ENCODE assay signal across 21 cellular contexts in genomic region chr11:116648229-116649174, GRCh38.
"Had no signal": no experiment of that assay in that cellular context is flagged by ENCODE, and none has a peak within 500 bp of the region (broad histone marks: within the 10 kb centered on the region; RNA-seq: fewer than 3 reads in every experiment).

No MANE protein-coding gene starts in this region.

- H3K4me1 ChIP-seq: body of pancreas, parathyroid adenoma, right lobe of liver, testis, uterus had no signal

- H3K27ac ChIP-seq: body of pancreas, cardiac muscle cell, parathyroid adenoma, right lobe of liver, skin epidermis, testis, uterus had no signal

- H3K27me3 ChIP-seq: body of pancreas, cardiac muscle cell, right lobe of liver, testis, uterus had no signal

- H3K36me3 ChIP-seq: cardiac muscle cell, right lobe of liver, uterus had no signal

- H3K9ac ChIP-seq: parathyroid adenoma had no signal

- DNase-seq: activated CD4-positive, alpha-beta T cell treated with anti-CD3 and anti-CD28 coated beads for 4 hours; activated CD4-positive, alpha-beta T cell treated with anti-CD3 and anti-CD28 coated beads, Interleukin-2, amount 50 U/mL, for 48 hours; activated CD4-positive, CD25-positive, alpha-beta regulatory T cell; activated effector memory CD4-positive, alpha-beta T cell treated with anti-CD3 and anti-CD28 coated beads, Interleukin-2, amount 50 U/mL, for 16 hours; activated naive CD4-positive, alpha-beta T cell treated with anti-CD3 and anti-CD28 coated beads, Interleukin-2, amount 10 ng/mL, durations not matched to agents 7 days and 5 days; activated T-cell treated with anti-CD3 and anti-CD28 coated beads, Interleukin-2, amount 50 U/mL, for 72 hours; body of pancreas; effector memory CD8-positive, alpha-beta T cell; head of caudate nucleus; hypothalamus; left cardiac atrium; right lobe of liver; stimulated activated CD4-positive, alpha-beta T cell treated with anti-CD3 and anti-CD28 coated beads, Interleukin-1b, Interleukin-23, amount 100 ng/mL, for 48 hours; T-helper 9 cell; testis; trophoblast cell; uterus had no signal

- H2AFZ ChIP-seq: parathyroid adenoma had no signal

- H3K4me3 ChIP-seq: body of pancreas, cardiac muscle cell, right lobe of liver, skin epidermis, testis, uterus had no signal

- H3K9me3 ChIP-seq: right lobe of liver, testis, uterus had no signal

- ATAC-seq: activated T-cell treated with anti-CD3 and anti-CD28 coated beads, Interleukin-2, amount 50 U/mL, for 72 hours; body of pancreas; effector memory CD8-positive, alpha-beta T cell; esophagus mucosa; left cardiac atrium had no signal
